ENCODE assay signal across 8 cellular contexts in genomic region chr7:43926193-43927043, GRCh38. TPM values are rescaled to one million over a fixed set of nuclear protein-coding genes. Genes with fewer than 3 reads are reported as not detected.
DNase-seq lines count a peak whose midpoint lies in the region; ATAC-seq and TF ChIP-seq lines count a peak whose summit lies in the region.

Gene UBE2D4, plus strand, starts transcription at chr7:43926436. Its CDS starts 97 bp downstream, at chr7:43926533.

- H3K36me3 Mint-ChIP-seq in activated T-cell treated with anti-CD3 and anti-CD28 coated beads, Interleukin-2, amount 50 U/mL, for 24 hours (ENCODE audit: low read depth), result peaks cover 30% of the 10 kb centered on the region

- peak within 1 kb of the TSS; percentile 45; the same call in 1 of the 2 replicates for H2AK5ac ChIP-seq in IMR-90 (ENCODE audit: low read depth, low read length)

- in situ Hi-C loops in IMR-90 (cut with MboI; ENCODE audit: low sequenced_read_pairs), result no loop called here
- in situ Hi-C loops in Panc1 (cut with HindIII; ENCODE audit: low pct_unique_long_range_greater_than_20kb, low sequenced_read_pairs), result no loop called here

- H2BK5ac ChIP-seq in IMR-90 (ENCODE audit: low read depth, low read length, poor library complexity, severe bottlenecking), result peak within 1 kb of the TSS; percentile 53

- no TSS peak for BruUV-seq in IMR-90 (replicated peaks; lab: Mats Ljungman, UMichigan)
- no TSS peak for BruUV-seq in Panc1 (replicated peaks; lab: Mats Ljungman, UMichigan)

- peak within 1 kb of the TSS; percentile 80 for H2AK9ac ChIP-seq in IMR-90 (replicated peaks; ENCODE audit: low read depth, low read length, poor library complexity)

- peak within 1 kb of the TSS; percentile 43; the same call in 1 of the 3 replicates for H2BK15ac ChIP-seq in IMR-90 (ENCODE audit: low read depth, low read length)

- peak within 1 kb of the TSS; percentile 67 for H3K23ac ChIP-seq in IMR-90 (ENCODE audit: low read depth, low read length)

- POLR2A ChIA-PET in IMR-90 (lab: Charles Lee; ENCODE audit: unreplicated experiment), result no interaction called here
- POLR2A ChIA-PET in Panc1 (lab: Charles Lee), result no interaction called here

- peak within 1 kb of the TSS; percentile 17 for H3K18ac ChIP-seq in IMR-90 (ENCODE audit: low read depth, low read length)

- H3K79me1 ChIP-seq in IMR-90 (ENCODE audit: low read depth in 1 of 2, low read length in 2 of 2), result peaks cover 0 to 13% of the 10 kb centered on the region in 2 experiments; a peak in 2 of 4 replicates

- H2BK120ac ChIP-seq in IMR-90 (ENCODE audit: low read depth, low read length), result peak within 1 kb of the TSS; percentile 60; the same call in 1 of the 2 replicates

- 1% methylated on average over 39 of the region's 79 CpGs; no CpG with 5 or more reads in 1 of the 2 experiments for WGBS in IMR-90 (ENCODE audit: extremely low coverage in 2 of 2, insufficient read length in 1 of 2), 2 experiments
- 0 to 1% methylated on average over 77 to 79 of the region's 79 CpGs for WGBS in esophagus, 2 donors

- no peaks in the 10 kb centered on the region; the same call in 1 of the 2 replicates for H3K9me1 ChIP-seq in IMR-90 (ENCODE audit: insufficient read depth, low read length)

- no peak within 1 kb of the TSS for H3K56ac ChIP-seq in IMR-90 (ENCODE audit: extremely low read depth, insufficient read depth, low read length)

- peak within 1 kb of the TSS; percentile 50 for H3K27ac ChIP-seq in IMR-90 (ENCODE audit: insufficient read depth, low read length)
- peak within 1 kb of the TSS; percentile 87 for H3K27ac ChIP-seq in Panc1 (ENCODE audit: low read length)
- peak within 1 kb of the TSS; percentile 98 to 99 for H3K27ac ChIP-seq in esophagus (ENCODE audit: low read depth in 2 of 2, low read length in 1 of 2)
- peak within 1 kb of the TSS; percentile 92 for H3K27ac ChIP-seq in muscle layer of duodenum (ENCODE audit: low read length)

- peak within 1 kb of the TSS; percentile 78 for H3K4ac ChIP-seq in IMR-90 (ENCODE audit: low read depth, low read length)

- peak within 1 kb of the TSS; percentile 77 for H3K14ac ChIP-seq in IMR-90 (replicated peaks; ENCODE audit: low read depth, low read length)

- H3K4me1 ChIP-seq in IMR-90 (ENCODE audit: control insufficient read depth, insufficient read depth, low read length) (no peaks in the 10 kb centered on the region), Panc1 (ENCODE audit: control insufficient read depth, insufficient read depth, low read length) (no peaks in the 10 kb centered on the region), esophagus (ENCODE audit: control insufficient read depth in 2 of 2, insufficient read depth in 2 of 2, low read length in 1 of 2) (peaks cover 0 to 3% of the 10 kb centered on the region in 2 donors), muscle layer of duodenum (ENCODE audit: control insufficient read depth in 1 of 2, insufficient read depth in 2 of 2, low read length in 2 of 2) (peaks cover 0 to 11% of the 10 kb centered on the region in 2 donors)

- DNase-seq in DMS79 (lab: John Stamatoyannopoulos, UW) (peak; percentile 86), IMR-90 (peak; percentile 56), Panc1 (ENCODE audit: low read depth, low spot score) (peak; percentile 54)
- peak; percentile 95 for DNase-seq in activated T-cell treated with anti-CD3 and anti-CD28 coated beads, Interleukin-2, amount 50 U/mL, for 24 hours
- DNase-seq in stimulated activated CD8-positive, alpha-beta memory T cell treated with anti-CD3 and anti-CD28 coated beads, Interleukin-7, amount 100 ng/mL, for 4 hours (ENCODE audit: low read depth in 2 of 2), result peak; percentile 81 to 89

- no peaks in the 10 kb centered on the region for H3K36me3 ChIP-seq in IMR-90 (ENCODE audit: control insufficient read depth, insufficient read depth, low read length)
- no peaks in the 10 kb centered on the region for H3K36me3 ChIP-seq in Panc1 (ENCODE audit: control insufficient read depth, insufficient read depth, low read length)
- H3K36me3 ChIP-seq in esophagus (ENCODE audit: control insufficient read depth in 2 of 2, insufficient read depth in 2 of 2, low read length in 1 of 2), result no peaks in the 10 kb centered on the region
- H3K36me3 ChIP-seq in muscle layer of duodenum (ENCODE audit: control insufficient read depth in 1 of 2, insufficient read depth in 2 of 2, low read length in 2 of 2), result no peaks in the 10 kb centered on the region

- H3K4me1 Mint-ChIP-seq in activated T-cell treated with anti-CD3 and anti-CD28 coated beads, Interleukin-2, amount 50 U/mL, for 24 hours (ENCODE audit: low read depth), result peaks cover 34% of the 10 kb centered on the region

- TF ChIP-seq CTCF in IMR-90 (conservative IDR thresholded peaks at IDR 0.05; ENCODE audit: low read depth, low read length) (no peak), Panc1 (IDR thresholded peaks at IDR 0.05) (no peak)

- no peaks in the 10 kb centered on the region for H4K20me1 ChIP-seq in IMR-90 (ENCODE audit: insufficient read depth, low read length)

- CTCF ChIA-PET in IMR-90 (lab: Yijun Ruan, JAX) (no interaction called here), Panc1 (lab: Charles Lee) (no interaction called here)

- peak within 1 kb of the TSS; percentile 99 for H2AFZ ChIP-seq in IMR-90 (replicated peaks; ENCODE audit: low read length, poor library complexity)

- peak within 1 kb of the TSS; percentile 43 for H4K5ac ChIP-seq in IMR-90 (ENCODE audit: low read depth, low read length)

- TF ChIP-seq POLR2A in IMR-90 (IDR thresholded peaks at IDR 0.05; ENCODE audit: low read depth, low read length), result peak; percentile 40; the same call in 1 of the 2 replicates

- H3K4me3 Mint-ChIP-seq in activated T-cell treated with anti-CD3 and anti-CD28 coated beads, Interleukin-2, amount 50 U/mL, for 24 hours, result peak within 1 kb of the TSS; percentile 86

- dilution Hi-C loops in IMR-90 (cut with HindIII; ENCODE audit: low sequenced_read_pairs, unreplicated experiment), result no loop called here

- no peaks in the 10 kb centered on the region for H3K27me3 Mint-ChIP-seq in activated T-cell treated with anti-CD3 and anti-CD28 coated beads, Interleukin-2, amount 50 U/mL, for 24 hours

- H3K27ac Mint-ChIP-seq in activated T-cell treated with anti-CD3 and anti-CD28 coated beads, Interleukin-2, amount 50 U/mL, for 24 hours, result peak within 1 kb of the TSS; percentile 95

- intact Hi-C loops in IMR-90 (cut with micrococcal nuclease) (no loop called here), Panc1 (cut with micrococcal nuclease; ENCODE audit: unreplicated experiment) (no loop called here)

- peak within 1 kb of the TSS; percentile 86 for H3K9ac ChIP-seq in IMR-90 (ENCODE audit: low read depth, low read length)

- peak within 1 kb of the TSS; percentile 54; the same call in 1 of the 2 replicates for H4K91ac ChIP-seq in IMR-90 (ENCODE audit: insufficient read depth, low read depth, low read length)

- H3K4me2 ChIP-seq in IMR-90 (ENCODE audit: low read depth, low read length), result peak within 1 kb of the TSS; percentile 95

- ATAC-seq in GM21529 (IDR thresholded peaks at IDR 0.05; ENCODE audit: unreplicated experiment), result peak; percentile 93
- ATAC-seq in IMR-90 (ENCODE audit: low read depth), result peak; percentile 99
- ATAC-seq in Panc1, result peak; percentile 98

- peak within 1 kb of the TSS; percentile 68 to 97 for H4K8ac ChIP-seq in IMR-90 (ENCODE audit: low read depth in 2 of 2, low read length in 2 of 2)

- H2BK20ac ChIP-seq in IMR-90 (ENCODE audit: low read depth, low read length), result no peak within 1 kb of the TSS

- H3K4me3 ChIP-seq in IMR-90 (ENCODE audit: insufficient read depth, low read depth, low read length) (peak within 1 kb of the TSS; percentile 77), Panc1 (ENCODE audit: low read depth in 2 of 2, low read length in 2 of 2) (peak within 1 kb of the TSS; percentile 60 to 96), esophagus (ENCODE audit: low read depth in 1 of 2, low read length in 2 of 2) (peak within 1 kb of the TSS; percentile 69), muscle layer of duodenum (ENCODE audit: low read depth in 1 of 2, low read length in 2 of 2) (peak within 1 kb of the TSS; percentile 80 to 83)

- H3K27me3 ChIP-seq in IMR-90 (ENCODE audit: control insufficient read depth, insufficient read depth, low read length) (no peaks in the 10 kb centered on the region), Panc1 (ENCODE audit: control insufficient read depth, insufficient read depth, low read length) (no peaks in the 10 kb centered on the region), esophagus (ENCODE audit: control insufficient read depth in 1 of 2, insufficient read depth in 2 of 2, low read length in 2 of 2) (no peaks in the 10 kb centered on the region), muscle layer of duodenum (ENCODE audit: low read depth, low read length) (no peaks in the 10 kb centered on the region)

- no peaks in the 10 kb centered on the region for H3K9me3 Mint-ChIP-seq in activated T-cell treated with anti-CD3 and anti-CD28 coated beads, Interleukin-2, amount 50 U/mL, for 24 hours

- H3K9me3 ChIP-seq in IMR-90 (ENCODE audit: control insufficient read depth, insufficient read depth, low read length), result no peaks in the 10 kb centered on the region
- H3K9me3 ChIP-seq in Panc1 (ENCODE audit: control insufficient read depth, insufficient read depth, low read depth, low read length), result no peaks in the 10 kb centered on the region
- H3K9me3 ChIP-seq in esophagus (ENCODE audit: control insufficient read depth in 2 of 2, insufficient read depth in 1 of 2, low read depth in 1 of 2, low read length in 1 of 2), result no peaks in the 10 kb centered on the region
- H3K9me3 ChIP-seq in muscle layer of duodenum (ENCODE audit: control insufficient read depth in 1 of 2, low read length in 2 of 2), result no peaks in the 10 kb centered on the region

- TF ChIP-seq RAD21 in IMR-90 (IDR thresholded peaks at IDR 0.05; ENCODE audit: low read length), result no peak

TF ChIP-seq in IMR-90, 13 proteins besides CTCF, POLR2A, EP300 and RAD21 (continues in another document):
- TF ChIP-seq NFE2L2 (IDR thresholded peaks at IDR 0.05; ENCODE audit: low read depth, low read length), result no peak
- TF ChIP-seq MXI1 (IDR thresholded peaks at IDR 0.05; ENCODE audit: borderline replicate concordance, low read depth, low read length), result peak; percentile 54; the same call in 1 of the 2 replicates
- no peak for TF ChIP-seq CHD1 (IDR thresholded peaks at IDR 0.05; ENCODE audit: low read depth, low read length)
- peak; percentile 41; the same call in 1 of the 2 replicates for TF ChIP-seq MAZ (IDR thresholded peaks at IDR 0.05; ENCODE audit: borderline replicate concordance, low read depth, low read length)
- TF ChIP-seq MAFK (IDR thresholded peaks at IDR 0.05; ENCODE audit: low read depth, low read length), result no peak
- TF ChIP-seq RCOR1 (IDR thresholded peaks at IDR 0.05; ENCODE audit: insufficient replicate concordance, low read length), result peak; percentile 97
- no peak for TF ChIP-seq FOS (IDR thresholded peaks at IDR 0.05; ENCODE audit: low read depth, low read length)

RNA-seq across cellular contexts. Expression of gene UBE2D4, which starts in this region (rescaled TPM):
- total RNA-seq in IMR-90 (2012; rRNA removed) (8.6 and 9.7 TPM in 2 replicates), Panc1 (2021; ENCODE audit: unreplicated experiment) (35.9 TPM)
- polyA plus RNA-seq in IMR-90 (2012; rRNA removed) (9.7 and 10.5 TPM in 2 replicates), esophagus (1 to 10 TPM; 8.3 to 8.5 TPM)
- polyA plus RNA-seq in IMR-90 (2012; cell fraction: cytosol; rRNA removed), result 7.5 and 11.0 TPM in 2 replicates
- polyA plus RNA-seq in IMR-90 (2012; cell fraction: nucleus; rRNA removed; ENCODE audit: low replicate concordance), result 5.7 and 6.0 TPM in 2 replicates
- 28.1 TPM for polyA plus RNA-seq in Panc1 (2012; ENCODE audit: insufficient read length)

Comparison
In these comparisons a context has a peak if more than half of its experiments do, and no peak if none do; other contexts are left out.
1. Peak in every context shown above with its lines: DNase-seq, ATAC-seq, H3K4me3 ChIP-seq and H3K27ac ChIP-seq.